Comparison of ENCODE assay signal across 8 cellular contexts in the genomic region with DNA sequence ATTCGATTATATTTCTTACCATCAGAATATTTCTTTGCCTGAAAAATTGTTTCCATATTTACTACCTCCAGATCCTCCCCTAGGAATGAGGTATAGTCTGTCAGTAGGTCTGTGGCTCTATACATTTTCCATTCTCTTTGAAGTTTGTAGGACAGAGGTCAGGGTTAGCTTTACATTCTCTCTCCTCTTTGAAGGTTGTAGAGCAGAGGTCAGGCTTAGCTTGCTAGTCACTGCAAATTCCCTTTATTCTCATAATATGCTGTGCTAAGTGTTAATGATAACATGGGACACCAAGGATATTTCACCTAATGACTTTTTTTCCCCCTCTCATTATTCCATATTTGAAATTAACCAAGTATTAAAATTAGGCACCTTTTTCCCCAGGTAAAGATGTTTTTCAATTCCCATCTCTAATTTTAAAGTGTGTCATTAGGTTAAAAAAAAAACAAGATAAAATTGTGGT.
"Had no signal": no experiment of that assay in that cellular context is flagged by ENCODE, and none has a peak within 500 bp of the region (broad histone marks: within the 10 kb centered on the region; RNA-seq: fewer than 3 reads in every experiment).

No MANE protein-coding gene starts in this region.

- H2AFZ ChIP-seq: GM23248 had no signal

- H3K4me3 ChIP-seq: GM23248, HAP-1 had no signal

- H3K4me3 Mint-ChIP-seq: HFFc6 had no signal

- H3K27ac Mint-ChIP-seq: HFFc6 had no signal

- H3K9ac ChIP-seq: GM23248 had no signal

- DNase-seq: GM23248, GOT3, H7, HFFc6, IMR-90 had no signal

- H3K9me3 ChIP-seq: HAP-1 had no signal

- H3K4me1 ChIP-seq: HAP-1 had no signal

- H3K27ac ChIP-seq: GM23248, HL-60 had no signal

- ATAC-seq: HCT116 had no signal

- H3K36me3 ChIP-seq: HAP-1 had no signal
